Comparison of ENCODE assay signal across 24 cellular contexts in genomic region chr9:116958886-116959285, GRCh38.
"Had no signal": no experiment of that assay in that cellular context is flagged by ENCODE, and none has a peak within 500 bp of the region (broad histone marks: within the 10 kb centered on the region; RNA-seq: fewer than 3 reads in every experiment).

No MANE protein-coding gene starts in this region.

- H3K4me3 ChIP-seq: coronary artery, gastroesophageal sphincter, heart left ventricle, left lung, lung, pancreas, psoas muscle, tibial artery had no signal

- H3K27me3 ChIP-seq: heart left ventricle, pancreas, tibial artery had no signal

- H3K9me3 Mint-ChIP-seq: activated naive CD8-positive, alpha-beta T cell treated with anti-CD3 and anti-CD28 coated beads, Interleukin-2, amount 50 U/mL, for 24 hours; activated T-cell treated with anti-CD3 and anti-CD28 coated beads, Interleukin-2, amount 50 U/mL, for 4 hours; mesothelial cell of epicardium; WTC11 had no signal

- DNase-seq: activated CD8-positive, alpha-beta memory T cell treated with anti-CD3 and anti-CD28 coated beads for 24 hours; activated CD8-positive, alpha-beta memory T cell treated with anti-CD3 and anti-CD28 coated beads, Interleukin-2, amount 50 U/mL, for 48 hours; activated effector memory CD4-positive, alpha-beta T cell treated with Interleukin-2 at 50 U/mL for 16 hours; activated naive CD4-positive, alpha-beta T cell treated with anti-CD3 and anti-CD28 coated beads, Interleukin-2, amount 10 ng/mL, durations not matched to agents 7 days and 5 days; activated naive CD8-positive, alpha-beta T cell treated with anti-CD3 and anti-CD28 coated beads, Interleukin-2, amount 50 U/mL, for 24 hours; activated T-cell treated with anti-CD3 and anti-CD28 coated beads, Interleukin-2, amount 50 U/mL, for 4 hours; cerebellar nuclear complex; heart left ventricle; kidney glomerular epithelial cell; left lung; naive thymus-derived CD8-positive, alpha-beta T cell; pancreas; psoas muscle; right cardiac atrium; stimulated activated CD4-positive, alpha-beta T cell treated with anti-CD3 and anti-CD28 coated beads, Interleukin-4, amount 100 ng/mL, for 24 hours; T-helper 1 cell; tibial artery had no signal

- H3K9me3 ChIP-seq: gastroesophageal sphincter, heart left ventricle, left lung, pancreas, psoas muscle, tibial artery had no signal

- ATAC-seq: activated naive CD8-positive, alpha-beta T cell treated with anti-CD3 and anti-CD28 coated beads, Interleukin-2, amount 50 U/mL, for 24 hours; activated T-cell treated with anti-CD3 and anti-CD28 coated beads, Interleukin-2, amount 50 U/mL, for 4 hours; gastroesophageal sphincter; heart left ventricle; left lung; naive thymus-derived CD8-positive, alpha-beta T cell; pancreas; psoas muscle; right cardiac atrium; WTC11 had no signal

- H3K36me3 ChIP-seq: gastroesophageal sphincter, heart left ventricle, left lung, pancreas, tibial artery had no signal

- H3K27ac Mint-ChIP-seq: activated naive CD4-positive, alpha-beta T cell treated with anti-CD3 and anti-CD28 coated beads, Interleukin-2, amount 10 ng/mL, durations not matched to agents 7 days and 5 days; activated naive CD8-positive, alpha-beta T cell treated with anti-CD3 and anti-CD28 coated beads, Interleukin-2, amount 50 U/mL, for 24 hours; mesothelial cell of epicardium; naive thymus-derived CD8-positive, alpha-beta T cell; stimulated activated naive CD8-positive, alpha-beta T cell treated with anti-CD3 and anti-CD28 coated beads, Interleukin-15, Interleukin-2, amounts not matched to agents 100 ng/mL and 50 ng/mL, for 24 hours; WTC11 had no signal

- H3K4me3 Mint-ChIP-seq: activated naive CD4-positive, alpha-beta T cell treated with anti-CD3 and anti-CD28 coated beads, Interleukin-2, amount 10 ng/mL, durations not matched to agents 7 days and 5 days; activated naive CD8-positive, alpha-beta T cell treated with anti-CD3 and anti-CD28 coated beads, Interleukin-2, amount 50 U/mL, for 24 hours; activated T-cell treated with anti-CD3 and anti-CD28 coated beads, Interleukin-2, amount 50 U/mL, for 4 hours; mesothelial cell of epicardium; stimulated activated naive CD8-positive, alpha-beta T cell treated with anti-CD3 and anti-CD28 coated beads, Interleukin-15, Interleukin-2, amounts not matched to agents 100 ng/mL and 50 ng/mL, for 24 hours; WTC11 had no signal

- H3K36me3 Mint-ChIP-seq: activated naive CD4-positive, alpha-beta T cell treated with anti-CD3 and anti-CD28 coated beads, Interleukin-2, amount 10 ng/mL, durations not matched to agents 7 days and 5 days; mesothelial cell of epicardium; naive thymus-derived CD8-positive, alpha-beta T cell; WTC11 had no signal

- H3K4me1 Mint-ChIP-seq: activated naive CD4-positive, alpha-beta T cell treated with anti-CD3 and anti-CD28 coated beads, Interleukin-2, amount 10 ng/mL, durations not matched to agents 7 days and 5 days; activated naive CD8-positive, alpha-beta T cell treated with anti-CD3 and anti-CD28 coated beads, Interleukin-2, amount 50 U/mL, for 24 hours; mesothelial cell of epicardium; WTC11 had no signal

- H3K27ac ChIP-seq: coronary artery, epithelial cell of prostate, gastroesophageal sphincter, heart left ventricle, left lung, pancreas, psoas muscle, tibial artery had no signal
